ENCODE assay signal across 16 cellular contexts in the genomic region with DNA sequence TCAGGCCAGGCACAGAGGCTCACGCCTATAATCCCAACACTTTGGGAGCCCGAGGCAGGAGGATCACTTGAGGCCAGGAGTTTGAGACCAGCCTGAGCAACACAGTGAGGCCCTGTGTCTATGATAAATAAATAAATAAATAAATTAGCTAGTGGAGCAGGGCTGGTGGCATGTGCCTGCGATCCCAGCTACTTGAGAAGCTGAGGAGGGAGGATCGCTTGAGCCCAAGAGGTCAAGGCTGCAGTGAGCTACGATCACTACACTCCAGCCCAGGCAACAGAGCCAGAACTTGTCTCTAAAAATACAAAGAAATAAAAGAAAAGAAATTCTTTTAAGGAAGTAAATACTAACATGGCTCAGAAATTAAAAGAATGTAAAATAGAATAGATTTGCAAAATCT.
"Had no signal": no experiment of that assay in that cellular context is flagged by ENCODE, and none has a peak within 500 bp of the region (broad histone marks: within the 10 kb centered on the region; RNA-seq: fewer than 3 reads in every experiment).

No MANE protein-coding gene starts in this region.

- H3K27me3 ChIP-seq: pancreas had no signal

- DNase-seq: activated CD4-positive, alpha-beta T cell treated with anti-CD3 and anti-CD28 coated beads, Interleukin-2, amount 50 U/mL, for 48 hours; activated naive CD4-positive, alpha-beta T cell treated with anti-CD3 and anti-CD28 coated beads for 36 hours; aorta; effector memory CD8-positive, alpha-beta T cell; foreskin fibroblast; naive thymus-derived CD4-positive, alpha-beta T cell; pancreas; SK-N-SH; stimulated activated CD4-positive, alpha-beta T cell treated with anti-CD3 and anti-CD28 coated beads, Interleukin-4, amount 100 ng/mL, for 24 hours had no signal

- H3K9ac ChIP-seq: SK-N-SH had no signal

- H3K9me3 ChIP-seq: pancreas, SK-N-SH had no signal

- H3K4me2 ChIP-seq: SK-N-SH, smooth muscle cell had no signal

- ATAC-seq: activated T-helper 17 cell treated with anti-CD3 and anti-CD28 coated beads, Interleukin-2, amount 50 U/mL, for 72 hours; effector memory CD8-positive, alpha-beta T cell; pancreas; sciatic nerve; stimulated activated memory B cell treated with anti-CD40 and anti-IgM and Interleukin-4, amounts not matched to agents 10 μg/mL and 1 μg/mL and 100 μg/mL, for 72 hours had no signal

- H3K4me3 ChIP-seq: pancreas, smooth muscle cell had no signal

- FAIRE-seq: keratinocyte, pancreas, TTC549, urothelium cell line had no signal

- H3K36me3 ChIP-seq: pancreas had no signal
